In genomic region chr3:17032407-17033034, GRCh38 we compare ENCODE assay signal across 8 cellular contexts.
DNase-seq lines count a peak whose midpoint lies in the region; TF ChIP-seq lines count a peak whose summit lies in the region.

No MANE protein-coding gene starts in this region.

- no peak overlapping the region for H3K27ac Mint-ChIP-seq in activated CD4-positive, alpha-beta memory T cell treated with anti-CD3 and anti-CD28 coated beads, Interleukin-2, amount 10 ng/mL, durations not matched to agents 7 days and 5 days

- H3K9me3 Mint-ChIP-seq in activated CD4-positive, alpha-beta memory T cell treated with anti-CD3 and anti-CD28 coated beads, Interleukin-2, amount 10 ng/mL, durations not matched to agents 7 days and 5 days = no peaks in the 10 kb centered on the region

- H3K9me3 ChIP-seq in adrenal gland (replicated peaks in 1 of 3) = no peaks in the 10 kb centered on the region

- WGBS in adrenal gland, 4 donors = 45 to 53% (median 49%) methylated on average over 3 of the region's 3 CpGs

- no peaks in the 10 kb centered on the region for H3K27me3 ChIP-seq in GM06990 (replicated peaks; ENCODE audit: control insufficient read depth, insufficient read depth, low read length)
- H3K27me3 ChIP-seq in adrenal gland = no peaks in the 10 kb centered on the region

- H3K4me3 Mint-ChIP-seq in activated CD4-positive, alpha-beta memory T cell treated with anti-CD3 and anti-CD28 coated beads, Interleukin-2, amount 10 ng/mL, durations not matched to agents 7 days and 5 days = no peak overlapping the region

- POLR2A ChIA-PET in activated CD4-positive, alpha-beta memory T cell treated with anti-CD3 and anti-CD28 coated beads, Interleukin-2, amount 10 ng/mL, durations not matched to agents 7 days and 5 days (lab: Charles Lee) = no interaction called here

- no peak for DNase-seq in GM06990 (ENCODE audit: extremely low read depth, insufficient read length)
- no peak for DNase-seq in adrenal gland
- peak; percentile 14 for DNase-seq in iPS DF 4.7 (ENCODE audit: extremely low read depth, low spot score)
- DNase-seq in stromal cell of bone marrow (ENCODE audit: low read depth) = peak; percentile 24
- no peak for DNase-seq in activated CD4-positive, alpha-beta memory T cell treated with anti-CD3 and anti-CD28 coated beads, Interleukin-2, amount 10 ng/mL, durations not matched to agents 7 days and 5 days
- no peak for DNase-seq in germinal center (ENCODE audit: low spot score)
- DNase-seq in activated T-cell treated with anti-CD3 and anti-CD28 coated beads, Interleukin-2, amount 50 U/mL, for 48 hours = no peak

- peak; percentile 63 for TF ChIP-seq RAD21 in Ishikawa (IDR thresholded peaks at IDR 0.05; ENCODE audit: low read depth)

- H3K36me3 Mint-ChIP-seq in activated CD4-positive, alpha-beta memory T cell treated with anti-CD3 and anti-CD28 coated beads, Interleukin-2, amount 10 ng/mL, durations not matched to agents 7 days and 5 days (ENCODE audit: low read depth) = peaks cover 12% of the 10 kb centered on the region

- no peak for TF ChIP-seq POLR2A in adrenal gland (IDR thresholded peaks at IDR 0.05)

- no peak overlapping the region for H3K27ac ChIP-seq in adrenal gland

- no peak overlapping the region for H3K4me3 ChIP-seq in GM06990 (replicated peaks; ENCODE audit: low read depth, low read length)
- H3K4me3 ChIP-seq in adrenal gland = no peak overlapping the region

- H3K4me1 Mint-ChIP-seq in activated CD4-positive, alpha-beta memory T cell treated with anti-CD3 and anti-CD28 coated beads, Interleukin-2, amount 10 ng/mL, durations not matched to agents 7 days and 5 days = peaks cover 46% of the 10 kb centered on the region

- CTCF ChIA-PET in activated CD4-positive, alpha-beta memory T cell treated with anti-CD3 and anti-CD28 coated beads, Interleukin-2, amount 10 ng/mL, durations not matched to agents 7 days and 5 days (lab: Charles Lee) = no interaction called here

- intact Hi-C loops in adrenal gland (cut with DNase I) = loop anchor here (5.0 to 10.0 kb wide), 2 partner anchors 145 to 428 kb away; partner anchors contain the start of gene DAZL (in 1 of the 2)

- no peaks in the 10 kb centered on the region for H3K27me3 Mint-ChIP-seq in activated CD4-positive, alpha-beta memory T cell treated with anti-CD3 and anti-CD28 coated beads, Interleukin-2, amount 10 ng/mL, durations not matched to agents 7 days and 5 days

- no peaks in the 10 kb centered on the region; the same call in 1 of the 2 replicates for H3K36me3 ChIP-seq in GM06990 (ENCODE audit: control insufficient read depth, insufficient read depth, low read length)
- H3K36me3 ChIP-seq in adrenal gland (replicated peaks in 1 of 2) = no peaks in the 10 kb centered on the region

- H3K4me1 ChIP-seq in adrenal gland (replicated peaks in 1 of 2) = peaks cover 0 to 9% of the 10 kb centered on the region in 2 donors

- TF ChIP-seq EP300 in Ishikawa (IDR thresholded peaks at IDR 0.05; ENCODE audit: borderline replicate concordance) = no peak

- TF ChIP-seq CTCF in GM06990 (IDR thresholded peaks at IDR 0.05; ENCODE audit: insufficient read depth, low read length, poor library complexity, severe bottlenecking) (peak; percentile 60), adrenal gland (IDR thresholded peaks at IDR 0.05) (peak; percentile 63 to 84 (median 76))

TF ChIP-seq in Ishikawa, 13 proteins besides CTCF, POLR2A, EP300 and RAD21:
- TF ChIP-seq CEBPB (IDR thresholded peaks at IDR 0.05) (no peak), REST (IDR thresholded peaks at IDR 0.05; ENCODE audit: low read depth) (no peak), EGR1 (IDR thresholded peaks at IDR 0.05) (no peak), CREB1 (IDR thresholded peaks at IDR 0.05; ENCODE audit: low read depth) (no peak), TAF1 (IDR thresholded peaks at IDR 0.05; ENCODE audit: low read depth) (no peak), FOXM1 (IDR thresholded peaks at IDR 0.05; ENCODE audit: borderline replicate concordance, low read depth) (no peak)

Comparison
In these comparisons a context has a peak if more than half of its experiments do, and no peak if none do; other contexts are left out.
1. DNase-seq: peak in iPS DF 4.7 (single experiment) and stromal cell of bone marrow (single experiment); none in GM06990 (single experiment), adrenal gland (0 of 7), activated CD4-positive, alpha-beta memory T cell treated with anti-CD3 and anti-CD28 coated beads, Interleukin-2, amount 10 ng/mL, durations not matched to agents 7 days and 5 days (single experiment), germinal center (single experiment) and activated T-cell treated with anti-CD3 and anti-CD28 coated beads, Interleukin-2, amount 50 U/mL, for 48 hours (0 of 2).